8 cellular contexts compared by ENCODE assay signal in genomic region chr21:26170471-26171309, GRCh38. TPM values are rescaled to one million over a fixed set of nuclear protein-coding genes. Genes with fewer than 3 reads are reported as not detected.
DNase-seq lines count a peak whose midpoint lies in the region; ATAC-seq, FAIRE-seq and TF ChIP-seq lines count a peak whose summit lies in the region.

APP (minus strand) TSS chr21:26170770; CDS start chr21:26170620, 150 bp downstream.

- no peaks in the 10 kb centered on the region for H3K9me3 ChIP-seq in HUES6 (ENCODE audit: control insufficient read depth, insufficient read depth, low read depth, low read length)

- TF ChIP-seq CTCF in D721Med (IDR thresholded peaks at IDR 0.05; ENCODE audit: insufficient read depth, missing control alignments) (peak; percentile 65), fibroblast of the aortic adventitia (IDR thresholded peaks at IDR 0.05; ENCODE audit: insufficient read depth, low read length) (peak; percentile 68), nephron progenitor cell (IDR thresholded peaks at IDR 0.05) (peak; percentile 72)

- no peak for FAIRE-seq in D721Med (lab: Jason Lieb, UNC)

- peak within 1 kb of the TSS; percentile 93 for H3K9ac ChIP-seq in HUES6 (ENCODE audit: low read length)

- ATAC-seq in GM21390 (IDR thresholded peaks at IDR 0.05; ENCODE audit: unreplicated experiment): peak; percentile 76

- H3K4me3 ChIP-seq in HUES6 (ENCODE audit: low read depth, low read length) (peak within 1 kb of the TSS; percentile 92), fibroblast of the aortic adventitia (ENCODE audit: low read depth, low read length) (peak within 1 kb of the TSS; percentile 92)

- DNase-seq in D721Med (ENCODE audit: insufficient read length, low spot score): peak; percentile 79
- peak; percentile 78 for DNase-seq in RKO (ENCODE audit: low spot score)
- peak; percentile 83 for DNase-seq in activated effector memory CD4-positive, alpha-beta T cell treated with Interleukin-2 at 50 U/mL for 16 hours
- peak; percentile 72 for DNase-seq in fibroblast of the aortic adventitia (ENCODE audit: low read depth)
- DNase-seq in nephron progenitor cell: peak; percentile 93

- H3K4me1 Mint-ChIP-seq in nephron progenitor cell: peaks cover 46% of the 10 kb centered on the region
- H3K4me1 Mint-ChIP-seq in stimulated activated naive CD8-positive, alpha-beta T cell treated with anti-CD3 and anti-CD28 coated beads, Interleukin-15, Interleukin-2, amounts not matched to agents 100 ng/mL and 50 ng/mL, for 24 hours (ENCODE audit: low read depth): peaks cover 20% of the 10 kb centered on the region

- peaks cover 6% of the 10 kb centered on the region for H3K27me3 Mint-ChIP-seq in nephron progenitor cell (ENCODE audit: low read depth, poor library complexity)
- H3K27me3 Mint-ChIP-seq in stimulated activated naive CD8-positive, alpha-beta T cell treated with anti-CD3 and anti-CD28 coated beads, Interleukin-15, Interleukin-2, amounts not matched to agents 100 ng/mL and 50 ng/mL, for 24 hours: peaks cover 6% of the 10 kb centered on the region

- peaks cover 4% of the 10 kb centered on the region; the same call in 1 of the 2 replicates for H3K36me3 ChIP-seq in HUES6 (ENCODE audit: control insufficient read depth, insufficient read depth, low read length)

- peaks cover 5% of the 10 kb centered on the region; the same call in 1 of the 2 replicates for H3K27me3 ChIP-seq in HUES6 (ENCODE audit: control insufficient read depth, insufficient read depth, low read length)

- H3K9me3 Mint-ChIP-seq in nephron progenitor cell: no peaks in the 10 kb centered on the region
- no peaks in the 10 kb centered on the region for H3K9me3 Mint-ChIP-seq in stimulated activated naive CD8-positive, alpha-beta T cell treated with anti-CD3 and anti-CD28 coated beads, Interleukin-15, Interleukin-2, amounts not matched to agents 100 ng/mL and 50 ng/mL, for 24 hours

- H3K4me3 Mint-ChIP-seq in nephron progenitor cell: peak within 1 kb of the TSS; percentile 96
- peak within 1 kb of the TSS; percentile 88 for H3K4me3 Mint-ChIP-seq in stimulated activated naive CD8-positive, alpha-beta T cell treated with anti-CD3 and anti-CD28 coated beads, Interleukin-15, Interleukin-2, amounts not matched to agents 100 ng/mL and 50 ng/mL, for 24 hours

- peak within 1 kb of the TSS; percentile 94 for H3K27ac Mint-ChIP-seq in nephron progenitor cell
- H3K27ac Mint-ChIP-seq in stimulated activated naive CD8-positive, alpha-beta T cell treated with anti-CD3 and anti-CD28 coated beads, Interleukin-15, Interleukin-2, amounts not matched to agents 100 ng/mL and 50 ng/mL, for 24 hours: peak within 1 kb of the TSS; percentile 75

- H3K4me1 ChIP-seq in HUES6 (ENCODE audit: control insufficient read depth, insufficient read depth, low read length): peaks cover 33% of the 10 kb centered on the region

- peak within 1 kb of the TSS; percentile 84 for H3K27ac ChIP-seq in HUES6 (ENCODE audit: low read depth, low read length)

- no peaks in the 10 kb centered on the region for H3K36me3 Mint-ChIP-seq in nephron progenitor cell (ENCODE audit: low read depth)
- no peaks in the 10 kb centered on the region for H3K36me3 Mint-ChIP-seq in stimulated activated naive CD8-positive, alpha-beta T cell treated with anti-CD3 and anti-CD28 coated beads, Interleukin-15, Interleukin-2, amounts not matched to agents 100 ng/mL and 50 ng/mL, for 24 hours (ENCODE audit: low read depth)

RNA-seq across cellular contexts. Expression of gene APP, which starts in this region (rescaled TPM):
- total RNA-seq in fibroblast of the aortic adventitia (ENCODE audit: low replicate concordance): 404 and 722 TPM in 2 replicates

Comparison
In these comparisons a context has a peak if more than half of its experiments do, and no peak if none do; other contexts are left out.
1. Peak in every context shown above with its lines: DNase-seq, ATAC-seq, H3K4me3 ChIP-seq and H3K27ac ChIP-seq.